ENCODE assay signal across 30 cellular contexts in genomic region chr22:37001826-37002225, GRCh38.
"Had no signal": no experiment of that assay in that cellular context is flagged by ENCODE, and none has a peak within 500 bp of the region (broad histone marks: within the 10 kb centered on the region; RNA-seq: fewer than 3 reads in every experiment).

No MANE protein-coding gene starts in this region.

- H3K4me3 Mint-ChIP-seq: activated CD4-positive, alpha-beta memory T cell treated with anti-CD3 and anti-CD28 coated beads for 36 hours; activated CD4-positive, alpha-beta T cell treated with anti-CD3 and anti-CD28 coated beads for 36 hours; activated CD4-positive, alpha-beta T cell treated with anti-CD3 and anti-CD28 coated beads, Interleukin-2, amount 10 ng/mL, durations not matched to agents 24 days and 14 days; activated CD8-positive, alpha-beta memory T cell treated with anti-CD3 and anti-CD28 coated beads, Interleukin-2, amount 10 ng/mL, durations not matched to agents 7 days and 5 days; activated CD8-positive, alpha-beta T cell treated with anti-CD3 and anti-CD28 coated beads, Interleukin-2, amount 10 ng/mL, durations not matched to agents 7 days and 5 days; activated naive CD8-positive, alpha-beta T cell; activated T-helper 1 cell treated with anti-CD3 and anti-CD28 coated beads, Interleukin-12 subunit alpha, Interleukin-12 subunit beta, Interleukin-2, Interleukin-4 antibody, amounts not matched to agents 30 ng/mL and 10 ng/mL and 1 ng/mL, durations not matched to agents 14 hours and 24 hours and 36 hours; brain; T-helper 17 cell; T-helper 2 cell treated with Interferon-gamma antibody and Interleukin-4, amounts not matched to agents 5 μg/mL and 100 μg/mL, for 36 hours had no signal

- DNase-seq: activated CD4-positive, alpha-beta memory T cell treated with anti-CD3 and anti-CD28 coated beads for 36 hours; activated CD4-positive, alpha-beta T cell treated with anti-CD3 and anti-CD28 coated beads for 36 hours; activated CD4-positive, alpha-beta T cell treated with anti-CD3 and anti-CD28 coated beads, Interleukin-2, amount 10 ng/mL, durations not matched to agents 24 days and 14 days; activated CD4-positive, CD25-positive, alpha-beta regulatory T cell; activated CD4-positive, CD25-positive, alpha-beta regulatory T cell treated with anti-CD3 and anti-CD28 coated beads, Interleukin-2, amount 50 U/mL, for 72 hours; activated CD8-positive, alpha-beta memory T cell treated with anti-CD3 and anti-CD28 coated beads, Interleukin-2, amount 10 ng/mL, durations not matched to agents 7 days and 5 days; activated CD8-positive, alpha-beta memory T cell treated with anti-CD3 and anti-CD28 coated beads, Interleukin-2, amount 50 U/mL, for 4 hours; activated CD8-positive, alpha-beta T cell treated with anti-CD3 and anti-CD28 coated beads, Interleukin-2, amount 10 ng/mL, durations not matched to agents 7 days and 5 days; activated effector memory CD4-positive, alpha-beta T cell treated with anti-CD3 and anti-CD28 coated beads, Interleukin-2, amount 50 U/mL, for 16 hours; activated naive CD4-positive, alpha-beta T cell treated with anti-CD3 and anti-CD28 coated beads, Interleukin-2, amount 50 U/mL, for 16 hours; activated T-cell treated with anti-CD3 and anti-CD28 coated beads, Interleukin-2, amount 50 U/mL, for 1 hour; activated T-cell treated with anti-CD3 and anti-CD28 coated beads, Interleukin-2, amount 50 U/mL, for 48 hours; central memory CD4-positive, alpha-beta T cell; cerebellar nuclear complex; colonic mucosa; effector CD8-positive, alpha-beta T cell; foreskin fibroblast; T-helper 1 cell; T-helper 17 cell; T1000 had no signal

- H3K36me3 ChIP-seq: ascending aorta, breast epithelium, cardiac muscle cell, colonic mucosa had no signal

- H3K27ac Mint-ChIP-seq: activated CD4-positive, alpha-beta memory T cell treated with anti-CD3 and anti-CD28 coated beads for 36 hours; activated CD4-positive, alpha-beta T cell treated with anti-CD3 and anti-CD28 coated beads for 36 hours; activated CD4-positive, alpha-beta T cell treated with anti-CD3 and anti-CD28 coated beads, Interleukin-2, amount 10 ng/mL, durations not matched to agents 24 days and 14 days; activated CD8-positive, alpha-beta memory T cell treated with anti-CD3 and anti-CD28 coated beads, Interleukin-2, amount 10 ng/mL, durations not matched to agents 7 days and 5 days; activated CD8-positive, alpha-beta T cell treated with anti-CD3 and anti-CD28 coated beads, Interleukin-2, amount 10 ng/mL, durations not matched to agents 7 days and 5 days; activated naive CD8-positive, alpha-beta T cell; activated T-helper 1 cell treated with anti-CD3 and anti-CD28 coated beads, Interleukin-12 subunit alpha, Interleukin-12 subunit beta, Interleukin-2, Interleukin-4 antibody, amounts not matched to agents 30 ng/mL and 10 ng/mL and 1 ng/mL, durations not matched to agents 14 hours and 24 hours and 36 hours; activated T-helper 2 cell treated with anti-CD3 and anti-CD28 coated beads, Interferon-gamma antibody, Interleukin-2, Interleukin-4, amounts not matched to agents 10 μg/mL and 5 μg/mL and 100 μg/mL, durations not matched to agents 14 hours and 24 hours and 36 hours; brain; T-helper 17 cell; T-helper 2 cell treated with Interferon-gamma antibody and Interleukin-4, amounts not matched to agents 5 μg/mL and 100 μg/mL, for 36 hours had no signal

- H3K27ac ChIP-seq: ascending aorta, breast epithelium, cardiac muscle cell, colonic mucosa had no signal

- H3K27me3 ChIP-seq: ascending aorta, breast epithelium, cardiac muscle cell, colonic mucosa had no signal

- H3K4me1 ChIP-seq: ascending aorta, breast epithelium, colonic mucosa had no signal

- FAIRE-seq: frontal cortex had no signal

- H3K9me3 ChIP-seq: ascending aorta, breast epithelium, colonic mucosa had no signal

- ATAC-seq: activated CD4-positive, alpha-beta T cell treated with anti-CD3 and anti-CD28 coated beads for 36 hours; activated CD8-positive, alpha-beta memory T cell treated with anti-CD3 and anti-CD28 coated beads, Interleukin-2, amount 10 ng/mL, durations not matched to agents 7 days and 5 days; activated CD8-positive, alpha-beta T cell treated with anti-CD3 and anti-CD28 coated beads, Interleukin-2, amount 10 ng/mL, durations not matched to agents 7 days and 5 days; esophagus mucosa; T-helper 17 cell had no signal

- H3K36me3 Mint-ChIP-seq: activated CD4-positive, alpha-beta memory T cell treated with anti-CD3 and anti-CD28 coated beads for 36 hours; activated CD8-positive, alpha-beta memory T cell treated with anti-CD3 and anti-CD28 coated beads, Interleukin-2, amount 10 ng/mL, durations not matched to agents 7 days and 5 days; activated naive CD8-positive, alpha-beta T cell; brain had no signal

- H3K4me3 ChIP-seq: ascending aorta, breast epithelium, cardiac muscle cell, colonic mucosa had no signal

- H3K9me3 Mint-ChIP-seq: activated CD4-positive, alpha-beta memory T cell treated with anti-CD3 and anti-CD28 coated beads for 36 hours; activated CD4-positive, alpha-beta T cell treated with anti-CD3 and anti-CD28 coated beads, Interleukin-2, amount 10 ng/mL, durations not matched to agents 24 days and 14 days; activated T-helper 1 cell treated with anti-CD3 and anti-CD28 coated beads, Interleukin-12 subunit alpha, Interleukin-12 subunit beta, Interleukin-2, Interleukin-4 antibody, amounts not matched to agents 30 ng/mL and 10 ng/mL and 1 ng/mL, durations not matched to agents 14 hours and 24 hours and 36 hours; activated T-helper 2 cell treated with anti-CD3 and anti-CD28 coated beads, Interferon-gamma antibody, Interleukin-2, Interleukin-4, amounts not matched to agents 10 μg/mL and 5 μg/mL and 100 μg/mL, durations not matched to agents 14 hours and 24 hours and 36 hours; T-helper 2 cell treated with Interferon-gamma antibody and Interleukin-4, amounts not matched to agents 5 μg/mL and 100 μg/mL, for 36 hours had no signal

- H3K4me1 Mint-ChIP-seq: activated CD4-positive, alpha-beta T cell treated with anti-CD3 and anti-CD28 coated beads for 36 hours; activated CD4-positive, alpha-beta T cell treated with anti-CD3 and anti-CD28 coated beads, Interleukin-2, amount 10 ng/mL, durations not matched to agents 24 days and 14 days; activated CD8-positive, alpha-beta memory T cell treated with anti-CD3 and anti-CD28 coated beads, Interleukin-2, amount 10 ng/mL, durations not matched to agents 7 days and 5 days; brain had no signal
